Comparison of ENCODE assay signal across 23 cellular contexts in genomic region chr9:124353166-124353768, GRCh38.
DNase-seq lines count a peak whose midpoint lies in the region; ATAC-seq, FAIRE-seq and TF ChIP-seq lines count a peak whose summit lies in the region.
"Had no signal": no experiment of that assay in that cellular context is flagged by ENCODE, and none has a peak within 500 bp of the region (broad histone marks: within the 10 kb centered on the region; RNA-seq: fewer than 3 reads in every experiment).

No MANE protein-coding gene starts in this region.

- no peaks in the 10 kb centered on the region for H3K9me3 ChIP-seq in HepG2 (ENCODE audit: low read length)
- H3K9me3 ChIP-seq in right lobe of liver: no peaks in the 10 kb centered on the region
- no peaks in the 10 kb centered on the region for H3K9me3 ChIP-seq in GM12878 (replicated peaks; ENCODE audit: control insufficient read depth, insufficient read depth, low read length)
- no peaks in the 10 kb centered on the region for H3K9me3 ChIP-seq in small intestine (ENCODE audit: control insufficient read depth, low read depth)
- H3K9me3 ChIP-seq: heart right ventricle, lower lobe of right lung, psoas muscle, upper lobe of left lung had no signal

- WGBS in HepG2 (ENCODE audit: low lambda C conversion rate): 95% methylated on average over 6 of the region's 7 CpGs
- 73% methylated on average over 2 of the region's 7 CpGs for WGBS in right lobe of liver (ENCODE audit: insufficient coverage, low coverage, low lambda C conversion rate, missing lambda C conversion rate)
- 98% methylated on average over 7 of the region's 7 CpGs for WGBS in GM12878 (ENCODE audit: insufficient coverage, insufficient replicate concordance, low lambda C conversion rate, missing lambda C conversion rate)
- 95 to 97% (median 95%) methylated on average over 7 of the region's 7 CpGs for WGBS in small intestine, 3 donors

- peak in 1 of 2 experiments; percentile 28; a peak in 1 of 4 replicates for TF ChIP-seq POLR2A in HepG2 (IDR thresholded peaks at IDR 0.05; ENCODE audit: insufficient read depth in 1 of 2, low read depth in 2 of 2, low read length in 2 of 2)
- no peak for TF ChIP-seq POLR2A in right lobe of liver (IDR thresholded peaks at IDR 0.05)
- TF ChIP-seq POLR2A in GM12878 (IDR thresholded peaks at IDR 0.05; ENCODE audit: low read depth, low read length): 0 out of 2 replicates have a peak, but pooled peaks have one; percentile 66

- H3K27me3 ChIP-seq in HepG2 (ENCODE audit: control insufficient read depth in 1 of 2, insufficient read depth in 2 of 2, low read length in 2 of 2): no peaks in the 10 kb centered on the region
- no peaks in the 10 kb centered on the region for H3K27me3 ChIP-seq in right lobe of liver
- no peaks in the 10 kb centered on the region for H3K27me3 ChIP-seq in GM12878 (replicated peaks in 1 of 2; ENCODE audit: control insufficient read depth in 2 of 2, insufficient read depth in 2 of 2, low read length in 1 of 2)
- H3K27me3 ChIP-seq in small intestine (ENCODE audit: control insufficient read depth in 2 of 2, insufficient read depth in 2 of 2, low read length in 2 of 2): no peaks in the 10 kb centered on the region
- H3K27me3 ChIP-seq: heart right ventricle, upper lobe of left lung had no signal

- H3K4me1 Mint-ChIP-seq in activated CD4-positive, alpha-beta T cell treated with anti-CD3 and anti-CD28 coated beads, Interleukin-2, amount 10 ng/mL, durations not matched to agents 7 days and 5 days: peaks cover 18% of the 10 kb centered on the region

- H3K4me2 ChIP-seq in HepG2 (ENCODE audit: low read depth, low read length) (no peak overlapping the region), GM12878 (ENCODE audit: control insufficient read depth, insufficient read depth) (no peak overlapping the region)

- POLR2A ChIA-PET in HepG2 (lab: Yijun Ruan, JAX) (no interaction called here), GM12878 (lab: Charles Lee) (no interaction called here)
- POLR2A ChIA-PET in activated CD4-positive, alpha-beta T cell treated with anti-CD3 and anti-CD28 coated beads, Interleukin-2, amount 10 ng/mL, durations not matched to agents 7 days and 5 days (lab: Charles Lee): no interaction called here

- no peaks in the 10 kb centered on the region for H3K9me3 Mint-ChIP-seq in activated CD4-positive, alpha-beta T cell treated with anti-CD3 and anti-CD28 coated beads, Interleukin-2, amount 10 ng/mL, durations not matched to agents 7 days and 5 days
- H3K9me3 Mint-ChIP-seq: activated naive CD4-positive, alpha-beta T cell treated with anti-CD3 and anti-CD28 coated beads, Interleukin-2, amount 50 U/mL, for 24 hours; brain; immature natural killer cell had no signal

- H3K9ac ChIP-seq in HepG2 (ENCODE audit: insufficient read depth, low read depth, low read length): no peak overlapping the region
- H3K9ac ChIP-seq in GM12878 (ENCODE audit: control insufficient read depth, insufficient read depth, low read length): no peak overlapping the region

- no peak for ATAC-seq in HepG2
- ATAC-seq in right lobe of liver: no peak
- no peak for ATAC-seq in GM12878
- ATAC-seq: heart right ventricle; lower lobe of right lung; naive thymus-derived CD4-positive, alpha-beta T cell had no signal

- H3K79me2 ChIP-seq in HepG2 (ENCODE audit: insufficient read depth, low read length) (peaks cover 19% of the 10 kb centered on the region), GM12878 (ENCODE audit: control insufficient read depth, insufficient read depth, low read length) (peaks cover 3% of the 10 kb centered on the region)

- BruUV-seq in HepG2 (replicated peaks; lab: Mats Ljungman, UMichigan) (no TSS peak), GM12878 (replicated peaks; lab: Mats Ljungman, UMichigan) (no TSS peak)

- TF ChIP-seq RAD21 in HepG2 (CRISPR knock-in tag; IDR thresholded peaks at IDR 0.05): no peak
- no peak for TF ChIP-seq RAD21 in GM12878 (IDR thresholded peaks at IDR 0.05; ENCODE audit: insufficient read depth, low read depth, low read length)

- H3K4me3 ChIP-seq in HepG2 (replicated peaks in 1 of 3; ENCODE audit: insufficient read depth in 1 of 3, low read depth in 2 of 3, low read length in 3 of 3): no peak overlapping the region
- no peak overlapping the region for H3K4me3 ChIP-seq in right lobe of liver
- H3K4me3 ChIP-seq in GM12878: no peak overlapping the region
- H3K4me3 ChIP-seq in small intestine (ENCODE audit: low read depth in 1 of 2, low read length in 2 of 2): no peak overlapping the region
- H3K4me3 ChIP-seq: heart right ventricle, lower lobe of right lung, psoas muscle, upper lobe of left lung had no signal

- peaks cover 17% of the 10 kb centered on the region for H3K36me3 Mint-ChIP-seq in activated CD4-positive, alpha-beta T cell treated with anti-CD3 and anti-CD28 coated beads, Interleukin-2, amount 10 ng/mL, durations not matched to agents 7 days and 5 days (ENCODE audit: low read depth)

- H4K20me1 ChIP-seq in HepG2 (ENCODE audit: insufficient read depth, low read length) (peaks cover 8% of the 10 kb centered on the region; the same call in 1 of the 2 replicates), GM12878 (ENCODE audit: control insufficient read depth, insufficient read depth) (0 out of 2 replicates have a peak, but pooled peaks cover 22% of the 10 kb centered on the region)

- no peak overlapping the region for H3K27ac Mint-ChIP-seq in activated CD4-positive, alpha-beta T cell treated with anti-CD3 and anti-CD28 coated beads, Interleukin-2, amount 10 ng/mL, durations not matched to agents 7 days and 5 days

- in situ Hi-C loops in HepG2 (cut with HindIII; ENCODE audit: extremely low pct_ligation_motif_present, low pct_unique_long_range_greater_than_20kb) (no loop called here), GM12878 (cut with MboI) (no loop called here)

- H3K4me3 Mint-ChIP-seq in activated CD4-positive, alpha-beta T cell treated with anti-CD3 and anti-CD28 coated beads, Interleukin-2, amount 10 ng/mL, durations not matched to agents 7 days and 5 days: no peak overlapping the region
- H3K4me3 Mint-ChIP-seq: activated naive CD4-positive, alpha-beta T cell treated with anti-CD3 and anti-CD28 coated beads, Interleukin-2, amount 50 U/mL, for 24 hours; brain; CD4-positive, alpha-beta memory T cell; immature natural killer cell; naive thymus-derived CD4-positive, alpha-beta T cell had no signal

- no peak for TF ChIP-seq CTCF in HepG2 (CRISPR knock-in tag; IDR thresholded peaks at IDR 0.05)
- TF ChIP-seq CTCF in right lobe of liver (IDR thresholded peaks at IDR 0.05): no peak
- TF ChIP-seq CTCF in GM12878 (IDR thresholded peaks at IDR 0.05 in 2 of 3, conservative IDR thresholded peaks at IDR 0.05 in 1 of 3; ENCODE audit: control insufficient read depth in 2 of 3, extremely low read depth in 1 of 3, insufficient read depth in 1 of 3, low read depth in 3 of 3, low read length in 3 of 3): no peak

- FAIRE-seq in HepG2 (lab: Jason Lieb, UNC) (no peak), GM12878 (lab: Jason Lieb, UNC) (no peak), small intestine (lab: Jason Lieb, UNC) (no peak)

- intact Hi-C loops in HepG2 (cut with micrococcal nuclease; ENCODE audit: unreplicated experiment): no loop called here
- intact Hi-C loops in right lobe of liver (cut with DNase I): no loop called here
- intact Hi-C loops in GM12878 (cut with micrococcal nuclease; ENCODE audit: unreplicated experiment): loop anchor here (10.0 kb wide), 2 partner anchors 228 to 388 kb away; no protein-coding TSS in a partner anchor

- CTCF ChIA-PET in HepG2 (lab: Yijun Ruan, JAX; ENCODE audit: low intra/inter-chr PET ratio, low total read pairs) (no interaction called here), GM12878 (lab: Yijun Ruan, JAX) (no interaction called here)
- CTCF ChIA-PET in activated CD4-positive, alpha-beta T cell treated with anti-CD3 and anti-CD28 coated beads, Interleukin-2, amount 10 ng/mL, durations not matched to agents 7 days and 5 days (lab: Charles Lee): no interaction called here

- H2AFZ ChIP-seq in HepG2 (ENCODE audit: low read length) (no peak overlapping the region), GM12878 (ENCODE audit: control insufficient read depth, low read depth, low read length) (no peak overlapping the region)

- RAD21 ChIA-PET in GM12878 (lab: Charles Lee; ENCODE audit: unreplicated experiment): no interaction called here

- TF ChIP-seq EP300 in HepG2 (IDR thresholded peaks at IDR 0.05; ENCODE audit: low read depth in 2 of 2, low read length in 2 of 2) (no peak), HepG2 (CRISPR knock-in tag; IDR thresholded peaks at IDR 0.05; ENCODE audit: borderline replicate concordance) (no peak), GM12878 (IDR thresholded peaks at IDR 0.05; ENCODE audit: borderline replicate concordance in 1 of 2, control insufficient read depth in 1 of 2, low read depth in 2 of 2, low read length in 2 of 2) (no peak)

- no peak for DNase-seq in HepG2 (ENCODE audit: low spot score)
- no peak for DNase-seq in right lobe of liver
- no peak for DNase-seq in GM12878 (ENCODE audit: low read depth, low spot score)
- peak; percentile 49 for DNase-seq in mesenteric fat pad (ENCODE audit: low spot score)
- DNase-seq in NCI-H1436 (lab: John Stamatoyannopoulos, UW): no peak
- DNase-seq in activated CD4-positive, alpha-beta T cell treated with anti-CD3 and anti-CD28 coated beads, Interleukin-2, amount 10 ng/mL, durations not matched to agents 7 days and 5 days: no peak
- no peak for DNase-seq in small intestine
- DNase-seq: activated CD4-positive, alpha-beta T cell treated with anti-CD3 and anti-CD28 coated beads, Interleukin-2, amount 50 U/mL, for 4 hours; activated T-cell treated with anti-CD3 and anti-CD28 coated beads, Interleukin-2, amount 50 U/mL, for 1 hour; CD4-positive, alpha-beta memory T cell; DMS79; H7; heart right ventricle; immature natural killer cell; KG1; lower lobe of right lung; naive thymus-derived CD4-positive, alpha-beta T cell; NCI-H2029; psoas muscle had no signal

- SMC1A ChIA-PET in GM12878 (lab: Charles Lee; ENCODE audit: uncharacterized antibody, unreplicated experiment): no interaction called here

- H3K4me1 ChIP-seq in HepG2 (ENCODE audit: insufficient read depth, low read length) (peaks cover 14% of the 10 kb centered on the region), right lobe of liver (peaks cover 0 to 9% (median 2%) of the 10 kb centered on the region in 4 donors), GM12878 (ENCODE audit: control insufficient read depth, insufficient read depth, low read length) (no peaks in the 10 kb centered on the region), small intestine (ENCODE audit: control insufficient read depth in 2 of 2, insufficient read depth in 1 of 2, low read depth in 1 of 2, low read length in 1 of 2) (no peaks in the 10 kb centered on the region)
- H3K4me1 ChIP-seq: lower lobe of right lung, psoas muscle, upper lobe of left lung had no signal

- no peak overlapping the region for H3K27ac ChIP-seq in HepG2 (ENCODE audit: extremely low read length, insufficient read depth, low read length)
- no peak overlapping the region for H3K27ac ChIP-seq in right lobe of liver
- H3K27ac ChIP-seq in GM12878 (ENCODE audit: control insufficient read depth, insufficient read depth): no peak overlapping the region
- peak overlapping the region; percentile 74 for H3K27ac ChIP-seq in temporal lobe (ENCODE audit: low read depth, low read length)
- no peak overlapping the region for H3K27ac ChIP-seq in small intestine (ENCODE audit: low read depth in 1 of 2, low read length in 1 of 2)
- H3K27ac ChIP-seq: heart right ventricle, lower lobe of right lung, psoas muscle, upper lobe of left lung had no signal

- H3K27me3 Mint-ChIP-seq in activated CD4-positive, alpha-beta T cell treated with anti-CD3 and anti-CD28 coated beads, Interleukin-2, amount 10 ng/mL, durations not matched to agents 7 days and 5 days: no peaks in the 10 kb centered on the region
- H3K27me3 Mint-ChIP-seq: activated naive CD4-positive, alpha-beta T cell treated with anti-CD3 and anti-CD28 coated beads, Interleukin-2, amount 50 U/mL, for 24 hours; CD4-positive, alpha-beta memory T cell; naive thymus-derived CD4-positive, alpha-beta T cell had no signal

- H3K36me3 ChIP-seq in HepG2 (replicated peaks in 1 of 2; ENCODE audit: control insufficient read depth in 1 of 2, insufficient read depth in 2 of 2, low read length in 2 of 2): peaks cover 34 to 82% of the 10 kb centered on the region in 2 experiments
- peaks cover 0 to 72% (median 36%) of the 10 kb centered on the region in 4 donors for H3K36me3 ChIP-seq in right lobe of liver
- H3K36me3 ChIP-seq in GM12878 (ENCODE audit: control insufficient read depth in 2 of 2, insufficient read depth in 2 of 2, low read length in 1 of 2): peaks cover 42 to 55% of the 10 kb centered on the region in 2 experiments
- peaks cover 33 to 35% of the 10 kb centered on the region in 2 donors for H3K36me3 ChIP-seq in small intestine (ENCODE audit: control insufficient read depth in 2 of 2, insufficient read depth in 2 of 2, low read length in 2 of 2)

Comparison
In these comparisons a context has a peak if more than half of its experiments do, and no peak if none do; other contexts are left out.
1. Of the 75 proteins assayed by ChIP-seq in both HepG2 and GM12878: peak only in HepG2: none; only in GM12878: POLR2AphosphoS2 and POLR2AphosphoS5; in both: none; in neither: 72; mixed calls (peak in some experiments, not most) for 1.